ENCODE assay signal across 12 cellular contexts in the genomic region with DNA sequence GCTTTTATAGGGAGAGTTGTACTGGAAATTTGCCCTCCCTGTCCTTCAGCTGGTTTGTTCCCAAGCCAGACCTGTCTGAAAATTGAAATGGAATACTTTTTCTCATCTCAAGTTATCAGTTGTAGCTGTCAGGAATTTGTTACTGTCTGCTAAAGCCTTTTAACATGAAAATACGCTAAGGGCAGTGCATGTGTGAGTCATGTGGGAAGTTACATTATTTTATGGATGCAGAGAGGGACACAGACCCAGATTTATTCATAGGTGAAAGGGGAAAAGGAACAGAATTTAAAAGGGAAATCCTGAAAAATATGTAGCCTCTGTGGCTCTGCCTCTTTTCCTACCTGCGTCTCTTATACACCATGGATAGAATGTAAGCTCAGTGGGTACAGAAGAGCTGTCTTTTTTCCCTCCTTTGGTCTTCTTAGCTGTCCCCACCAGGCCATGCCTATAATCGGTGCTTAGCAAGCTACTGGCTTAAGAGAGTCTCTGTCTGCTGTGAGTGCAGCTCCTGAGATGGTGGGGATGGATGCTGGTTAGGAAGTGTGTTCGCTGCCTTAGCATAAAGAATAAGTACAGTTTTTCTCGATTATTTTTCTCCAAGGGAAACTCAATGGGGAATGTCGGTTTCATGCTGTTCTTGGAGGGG.
DNase-seq lines count a peak whose midpoint lies in the region; ATAC-seq and TF ChIP-seq lines count a peak whose summit lies in the region.
"Had no signal": no experiment of that assay in that cellular context is flagged by ENCODE, and none has a peak within 500 bp of the region (broad histone marks: within the 10 kb centered on the region; RNA-seq: fewer than 3 reads in every experiment).

No MANE protein-coding gene starts in this region.

- no peak overlapping the region for H2AFZ ChIP-seq in neural progenitor cell (replicated peaks)

- peaks cover 57% of the 10 kb centered on the region for H3K4me1 ChIP-seq in neural progenitor cell

- peaks cover 6% of the 10 kb centered on the region for H3K9me3 Mint-ChIP-seq in neural progenitor cell
- H3K9me3 Mint-ChIP-seq: stimulated activated naive B cell treated with anti-CD40 and anti-IgM and Interleukin-4, amounts not matched to agents 10 μg/mL and 1 μg/mL and 100 μg/mL, for 72 hours had no signal

- TF ChIP-seq CTCF in choroid plexus epithelial cell (conservative IDR thresholded peaks at IDR 0.05; ENCODE audit: low read depth, low read length) (no peak), neural progenitor cell (IDR thresholded peaks at IDR 0.05) (no peak), GM13977 (IDR thresholded peaks at IDR 0.05; ENCODE audit: extremely low read depth, insufficient read depth, missing control alignments) (no peak)

- DNase-seq in EH (ENCODE audit: low read depth): peak; percentile 73
- DNase-seq in NCI-H69 (lab: John Stamatoyannopoulos, UW): peak; percentile 66
- DNase-seq in choroid plexus epithelial cell (ENCODE audit: low read depth): peak; percentile 51
- DNase-seq in neural progenitor cell (ENCODE audit: low spot score): peak; percentile 38
- no peak for DNase-seq in GM13977 (ENCODE audit: low spot score)
- DNase-seq in sciatic nerve (ENCODE audit: low spot score): no peak
- DNase-seq: activated CD4-positive, CD25-positive, alpha-beta regulatory T cell; NCI-H2029 treated with DMSO at 0.1 percent for 48 hours; stimulated activated naive B cell treated with anti-CD40 and anti-IgM and Interleukin-4, amounts not matched to agents 10 μg/mL and 1 μg/mL and 100 μg/mL, for 72 hours had no signal

- in situ Hi-C loops in GM13977 (cut with MboI; ENCODE audit: low pct_unique_long_range_greater_than_20kb, low sequenced_read_pairs, unreplicated experiment): no loop called here

- ATAC-seq in sciatic nerve (no peak), GM18498 (IDR thresholded peaks at IDR 0.05; ENCODE audit: unreplicated experiment) (no peak), GM21381 (IDR thresholded peaks at IDR 0.05; ENCODE audit: unreplicated experiment) (no peak)
- ATAC-seq: stimulated activated naive B cell treated with anti-CD40 and anti-IgM and Interleukin-4, amounts not matched to agents 10 μg/mL and 1 μg/mL and 100 μg/mL, for 72 hours had no signal

- intact Hi-C loops in sciatic nerve (cut with DNase I): no loop called here

- H3K4me1 Mint-ChIP-seq in neural progenitor cell: peaks cover 62% of the 10 kb centered on the region
- H3K4me1 Mint-ChIP-seq: stimulated activated naive B cell treated with anti-CD40 and anti-IgM and Interleukin-4, amounts not matched to agents 10 μg/mL and 1 μg/mL and 100 μg/mL, for 72 hours had no signal

- H3K4me2 ChIP-seq in neural progenitor cell: peak overlapping the region; percentile 27

- no peaks in the 10 kb centered on the region for H3K27me3 Mint-ChIP-seq in neural progenitor cell (ENCODE audit: insufficient read depth, low read depth)

- peaks cover 47% of the 10 kb centered on the region for H3F3A ChIP-seq in neural progenitor cell (ENCODE audit: low read depth)

- no peaks in the 10 kb centered on the region for H3K36me3 ChIP-seq in neural progenitor cell

- H3K27ac ChIP-seq in neural progenitor cell: peak overlapping the region; percentile 68
- H3K27ac ChIP-seq: C4-2B had no signal

- H4K20me1 ChIP-seq in neural progenitor cell (ENCODE audit: low read depth): peaks cover 54% of the 10 kb centered on the region

- H3K27ac Mint-ChIP-seq in neural progenitor cell: peak overlapping the region; percentile 91
- H3K27ac Mint-ChIP-seq: stimulated activated naive B cell treated with anti-CD40 and anti-IgM and Interleukin-4, amounts not matched to agents 10 μg/mL and 1 μg/mL and 100 μg/mL, for 72 hours had no signal

- H3K27me3 ChIP-seq in neural progenitor cell: no peaks in the 10 kb centered on the region

- peaks cover 98% of the 10 kb centered on the region for H3K79me2 ChIP-seq in neural progenitor cell (ENCODE audit: low read depth)

- H3K9me3 ChIP-seq in neural progenitor cell (ENCODE audit: low read depth): no peaks in the 10 kb centered on the region

- no peak overlapping the region for H3K9ac ChIP-seq in neural progenitor cell

- H3K36me3 Mint-ChIP-seq in neural progenitor cell: peaks cover 13% of the 10 kb centered on the region
- H3K36me3 Mint-ChIP-seq: stimulated activated naive B cell treated with anti-CD40 and anti-IgM and Interleukin-4, amounts not matched to agents 10 μg/mL and 1 μg/mL and 100 μg/mL, for 72 hours had no signal

- H3K4me3 Mint-ChIP-seq in neural progenitor cell: peak overlapping the region; percentile 33
- H3K4me3 Mint-ChIP-seq: stimulated activated naive B cell treated with anti-CD40 and anti-IgM and Interleukin-4, amounts not matched to agents 10 μg/mL and 1 μg/mL and 100 μg/mL, for 72 hours had no signal

- no peak overlapping the region for H3K4me3 ChIP-seq in choroid plexus epithelial cell (ENCODE audit: low read depth, low read length)
- H3K4me3 ChIP-seq in neural progenitor cell: no peak overlapping the region

Comparison
In these comparisons a context has a peak if more than half of its experiments do, and no peak if none do; other contexts are left out.
1. DNase-seq: peak in EH (single experiment), NCI-H69 (single experiment), choroid plexus epithelial cell (single experiment) and neural progenitor cell (single experiment); none in GM13977 (single experiment) and sciatic nerve (single experiment).